ENCODE assay signal across 1 cellular context in the genomic region with DNA sequence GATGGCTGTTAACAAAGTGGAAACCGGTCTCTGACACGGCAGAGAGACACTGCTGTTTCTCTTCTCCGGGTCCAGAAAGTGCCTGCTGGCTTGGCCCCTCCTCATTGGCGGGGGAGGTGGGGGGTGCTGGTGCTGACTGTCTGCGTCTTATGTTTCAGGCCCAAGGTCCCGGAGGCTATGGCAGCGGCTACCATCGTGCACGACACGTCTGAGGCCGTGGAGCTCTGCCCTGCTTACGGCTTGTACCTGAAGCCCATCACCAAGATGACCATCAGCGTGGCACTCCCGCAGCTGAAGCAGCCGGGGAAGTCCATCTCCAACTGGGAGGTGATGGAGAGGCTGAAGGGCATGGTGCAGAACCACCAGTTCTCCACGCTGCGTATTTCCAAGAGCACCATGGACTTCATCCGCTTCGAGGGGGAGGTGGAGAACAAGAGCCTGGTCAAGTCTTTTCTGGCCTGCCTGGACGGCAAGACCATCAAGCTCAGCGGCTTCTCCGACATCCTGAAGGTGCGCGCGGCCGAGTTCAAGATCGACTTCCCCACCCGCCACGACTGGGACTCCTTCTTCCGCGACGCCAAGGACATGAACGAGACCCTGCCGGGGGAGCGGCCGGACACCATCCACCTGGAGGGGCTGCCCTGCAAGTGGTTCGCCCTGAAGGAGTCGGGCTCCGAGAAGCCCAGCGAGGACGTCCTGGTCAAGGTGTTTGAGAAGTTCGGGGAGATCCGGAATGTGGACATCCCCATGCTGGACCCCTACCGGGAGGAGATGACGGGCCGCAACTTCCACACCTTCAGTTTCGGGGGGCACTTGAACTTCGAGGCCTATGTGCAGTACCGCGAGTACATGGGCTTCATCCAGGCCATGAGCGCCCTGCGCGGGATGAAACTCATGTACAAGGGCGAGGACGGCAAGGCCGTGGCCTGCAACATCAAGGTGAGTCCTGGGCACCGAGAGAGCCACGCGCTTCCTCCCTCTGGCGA.
TF ChIP-seq lines count a peak whose summit lies in the region.

No MANE protein-coding gene starts in this region.

TF ChIP-seq in GM12878, 131 proteins besides CTCF, POLR2A, EP300 and RAD21:
- TF ChIP-seq POLR2AphosphoS5 (IDR thresholded peaks at IDR 0.05; ENCODE audit: low read length) = no peak
- TF ChIP-seq PML (IDR thresholded peaks at IDR 0.05; ENCODE audit: low read length) = no peak
- TF ChIP-seq, protein P1, sequence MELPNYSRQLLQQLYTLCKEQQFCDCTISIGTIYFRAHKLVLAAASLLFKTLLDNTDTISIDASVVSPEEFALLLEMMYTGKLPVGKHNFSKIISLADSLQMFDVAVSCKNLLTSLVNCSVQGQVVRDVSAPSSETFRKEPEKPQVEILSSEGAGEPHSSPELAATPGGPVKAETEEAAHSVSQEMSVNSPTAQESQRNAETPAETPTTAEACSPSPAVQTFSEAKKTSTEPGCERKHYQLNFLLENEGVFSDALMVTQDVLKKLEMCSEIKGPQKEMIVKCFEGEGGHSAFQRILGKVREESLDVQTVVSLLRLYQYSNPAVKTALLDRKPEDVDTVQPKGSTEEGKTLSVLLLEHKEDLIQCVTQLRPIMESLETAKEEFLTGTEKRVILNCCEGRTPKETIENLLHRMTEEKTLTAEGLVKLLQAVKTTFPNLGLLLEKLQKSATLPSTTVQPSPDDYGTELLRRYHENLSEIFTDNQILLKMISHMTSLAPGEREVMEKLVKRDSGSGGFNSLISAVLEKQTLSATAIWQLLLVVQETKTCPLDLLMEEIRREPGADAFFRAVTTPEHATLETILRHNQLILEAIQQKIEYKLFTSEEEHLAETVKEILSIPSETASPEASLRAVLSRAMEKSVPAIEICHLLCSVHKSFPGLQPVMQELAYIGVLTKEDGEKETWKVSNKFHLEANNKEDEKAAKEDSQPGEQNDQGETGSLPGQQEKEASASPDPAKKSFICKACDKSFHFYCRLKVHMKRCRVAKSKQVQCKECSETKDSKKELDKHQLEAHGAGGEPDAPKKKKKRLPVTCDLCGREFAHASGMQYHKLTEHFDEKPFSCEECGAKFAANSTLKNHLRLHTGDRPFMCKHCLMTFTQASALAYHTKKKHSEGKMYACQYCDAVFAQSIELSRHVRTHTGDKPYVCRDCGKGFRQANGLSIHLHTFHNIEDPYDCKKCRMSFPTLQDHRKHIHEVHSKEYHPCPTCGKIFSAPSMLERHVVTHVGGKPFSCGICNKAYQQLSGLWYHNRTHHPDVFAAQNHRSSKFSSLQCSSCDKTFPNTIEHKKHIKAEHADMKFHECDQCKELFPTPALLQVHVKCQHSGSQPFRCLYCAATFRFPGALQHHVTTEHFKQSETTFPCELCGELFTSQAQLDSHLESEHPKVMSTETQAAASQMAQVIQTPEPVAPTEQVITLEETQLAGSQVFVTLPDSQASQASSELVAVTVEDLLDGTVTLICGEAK (IDR thresholded peaks at IDR 0.05; ENCODE audit: borderline replicate concordance) = no peak
- TF ChIP-seq, protein P2, sequence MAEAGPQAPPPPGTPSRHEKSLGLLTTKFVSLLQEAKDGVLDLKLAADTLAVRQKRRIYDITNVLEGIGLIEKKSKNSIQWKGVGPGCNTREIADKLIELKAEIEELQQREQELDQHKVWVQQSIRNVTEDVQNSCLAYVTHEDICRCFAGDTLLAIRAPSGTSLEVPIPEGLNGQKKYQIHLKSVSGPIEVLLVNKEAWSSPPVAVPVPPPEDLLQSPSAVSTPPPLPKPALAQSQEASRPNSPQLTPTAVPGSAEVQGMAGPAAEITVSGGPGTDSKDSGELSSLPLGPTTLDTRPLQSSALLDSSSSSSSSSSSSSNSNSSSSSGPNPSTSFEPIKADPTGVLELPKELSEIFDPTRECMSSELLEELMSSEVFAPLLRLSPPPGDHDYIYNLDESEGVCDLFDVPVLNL (IDR thresholded peaks at IDR 0.05; ENCODE audit: low read depth, low read length) = no peak
- TF ChIP-seq CEBPB (IDR thresholded peaks at IDR 0.05; ENCODE audit: borderline replicate concordance in 1 of 2, low read depth in 2 of 2, low read length in 2 of 2) = no peak
- TF ChIP-seq, protein P3, sequence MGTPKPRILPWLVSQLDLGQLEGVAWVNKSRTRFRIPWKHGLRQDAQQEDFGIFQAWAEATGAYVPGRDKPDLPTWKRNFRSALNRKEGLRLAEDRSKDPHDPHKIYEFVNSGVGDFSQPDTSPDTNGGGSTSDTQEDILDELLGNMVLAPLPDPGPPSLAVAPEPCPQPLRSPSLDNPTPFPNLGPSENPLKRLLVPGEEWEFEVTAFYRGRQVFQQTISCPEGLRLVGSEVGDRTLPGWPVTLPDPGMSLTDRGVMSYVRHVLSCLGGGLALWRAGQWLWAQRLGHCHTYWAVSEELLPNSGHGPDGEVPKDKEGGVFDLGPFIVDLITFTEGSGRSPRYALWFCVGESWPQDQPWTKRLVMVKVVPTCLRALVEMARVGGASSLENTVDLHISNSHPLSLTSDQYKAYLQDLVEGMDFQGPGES (IDR thresholded peaks at IDR 0.05) = no peak
- no peak for TF ChIP-seq SPI1 (IDR thresholded peaks at IDR 0.05; ENCODE audit: borderline replicate concordance, insufficient read depth, low read depth, low read length)
- TF ChIP-seq, protein P4, sequence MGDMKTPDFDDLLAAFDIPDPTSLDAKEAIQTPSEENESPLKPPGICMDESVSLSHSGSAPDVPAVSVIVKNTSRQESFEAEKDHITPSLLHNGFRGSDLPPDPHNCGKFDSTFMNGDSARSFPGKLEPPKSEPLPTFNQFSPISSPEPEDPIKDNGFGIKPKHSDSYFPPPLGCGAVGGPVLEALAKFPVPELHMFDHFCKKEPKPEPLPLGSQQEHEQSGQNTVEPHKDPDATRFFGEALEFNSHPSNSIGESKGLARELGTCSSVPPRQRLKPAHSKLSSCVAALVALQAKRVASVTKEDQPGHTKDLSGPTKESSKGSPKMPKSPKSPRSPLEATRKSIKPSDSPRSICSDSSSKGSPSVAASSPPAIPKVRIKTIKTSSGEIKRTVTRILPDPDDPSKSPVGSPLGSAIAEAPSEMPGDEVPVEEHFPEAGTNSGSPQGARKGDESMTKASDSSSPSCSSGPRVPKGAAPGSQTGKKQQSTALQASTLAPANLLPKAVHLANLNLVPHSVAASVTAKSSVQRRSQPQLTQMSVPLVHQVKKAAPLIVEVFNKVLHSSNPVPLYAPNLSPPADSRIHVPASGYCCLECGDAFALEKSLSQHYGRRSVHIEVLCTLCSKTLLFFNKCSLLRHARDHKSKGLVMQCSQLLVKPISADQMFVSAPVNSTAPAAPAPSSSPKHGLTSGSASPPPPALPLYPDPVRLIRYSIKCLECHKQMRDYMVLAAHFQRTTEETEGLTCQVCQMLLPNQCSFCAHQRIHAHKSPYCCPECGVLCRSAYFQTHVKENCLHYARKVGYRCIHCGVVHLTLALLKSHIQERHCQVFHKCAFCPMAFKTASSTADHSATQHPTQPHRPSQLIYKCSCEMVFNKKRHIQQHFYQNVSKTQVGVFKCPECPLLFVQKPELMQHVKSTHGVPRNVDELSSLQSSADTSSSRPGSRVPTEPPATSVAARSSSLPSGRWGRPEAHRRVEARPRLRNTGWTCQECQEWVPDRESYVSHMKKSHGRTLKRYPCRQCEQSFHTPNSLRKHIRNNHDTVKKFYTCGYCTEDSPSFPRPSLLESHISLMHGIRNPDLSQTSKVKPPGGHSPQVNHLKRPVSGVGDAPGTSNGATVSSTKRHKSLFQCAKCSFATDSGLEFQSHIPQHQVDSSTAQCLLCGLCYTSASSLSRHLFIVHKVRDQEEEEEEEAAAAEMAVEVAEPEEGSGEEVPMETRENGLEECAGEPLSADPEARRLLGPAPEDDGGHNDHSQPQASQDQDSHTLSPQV (IDR thresholded peaks at IDR 0.05) = no peak
- TF ChIP-seq, protein P5, sequence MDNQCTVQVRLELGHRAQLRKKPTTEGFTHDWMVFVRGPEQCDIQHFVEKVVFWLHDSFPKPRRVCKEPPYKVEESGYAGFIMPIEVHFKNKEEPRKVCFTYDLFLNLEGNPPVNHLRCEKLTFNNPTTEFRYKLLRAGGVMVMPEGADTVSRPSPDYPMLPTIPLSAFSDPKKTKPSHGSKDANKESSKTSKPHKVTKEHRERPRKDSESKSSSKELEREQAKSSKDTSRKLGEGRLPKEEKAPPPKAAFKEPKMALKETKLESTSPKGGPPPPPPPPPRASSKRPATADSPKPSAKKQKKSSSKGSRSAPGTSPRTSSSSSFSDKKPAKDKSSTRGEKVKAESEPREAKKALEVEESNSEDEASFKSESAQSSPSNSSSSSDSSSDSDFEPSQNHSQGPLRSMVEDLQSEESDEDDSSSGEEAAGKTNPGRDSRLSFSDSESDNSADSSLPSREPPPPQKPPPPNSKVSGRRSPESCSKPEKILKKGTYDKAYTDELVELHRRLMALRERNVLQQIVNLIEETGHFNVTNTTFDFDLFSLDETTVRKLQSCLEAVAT (IDR thresholded peaks at IDR 0.05) = no peak
- no peak for TF ChIP-seq FOS (IDR thresholded peaks at IDR 0.05; ENCODE audit: borderline replicate concordance, extremely low read depth, insufficient read length)
- TF ChIP-seq, protein P6, sequence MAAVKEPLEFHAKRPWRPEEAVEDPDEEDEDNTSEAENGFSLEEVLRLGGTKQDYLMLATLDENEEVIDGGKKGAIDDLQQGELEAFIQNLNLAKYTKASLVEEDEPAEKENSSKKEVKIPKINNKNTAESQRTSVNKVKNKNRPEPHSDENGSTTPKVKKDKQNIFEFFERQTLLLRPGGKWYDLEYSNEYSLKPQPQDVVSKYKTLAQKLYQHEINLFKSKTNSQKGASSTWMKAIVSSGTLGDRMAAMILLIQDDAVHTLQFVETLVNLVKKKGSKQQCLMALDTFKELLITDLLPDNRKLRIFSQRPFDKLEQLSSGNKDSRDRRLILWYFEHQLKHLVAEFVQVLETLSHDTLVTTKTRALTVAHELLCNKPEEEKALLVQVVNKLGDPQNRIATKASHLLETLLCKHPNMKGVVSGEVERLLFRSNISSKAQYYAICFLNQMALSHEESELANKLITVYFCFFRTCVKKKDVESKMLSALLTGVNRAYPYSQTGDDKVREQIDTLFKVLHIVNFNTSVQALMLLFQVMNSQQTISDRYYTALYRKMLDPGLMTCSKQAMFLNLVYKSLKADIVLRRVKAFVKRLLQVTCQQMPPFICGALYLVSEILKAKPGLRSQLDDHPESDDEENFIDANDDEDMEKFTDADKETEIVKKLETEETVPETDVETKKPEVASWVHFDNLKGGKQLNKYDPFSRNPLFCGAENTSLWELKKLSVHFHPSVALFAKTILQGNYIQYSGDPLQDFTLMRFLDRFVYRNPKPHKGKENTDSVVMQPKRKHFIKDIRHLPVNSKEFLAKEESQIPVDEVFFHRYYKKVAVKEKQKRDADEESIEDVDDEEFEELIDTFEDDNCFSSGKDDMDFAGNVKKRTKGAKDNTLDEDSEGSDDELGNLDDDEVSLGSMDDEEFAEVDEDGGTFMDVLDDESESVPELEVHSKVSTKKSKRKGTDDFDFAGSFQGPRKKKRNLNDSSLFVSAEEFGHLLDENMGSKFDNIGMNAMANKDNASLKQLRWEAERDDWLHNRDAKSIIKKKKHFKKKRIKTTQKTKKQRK (IDR thresholded peaks at IDR 0.05; ENCODE audit: low read depth, low read length) = no peak
